In the genomic region with DNA sequence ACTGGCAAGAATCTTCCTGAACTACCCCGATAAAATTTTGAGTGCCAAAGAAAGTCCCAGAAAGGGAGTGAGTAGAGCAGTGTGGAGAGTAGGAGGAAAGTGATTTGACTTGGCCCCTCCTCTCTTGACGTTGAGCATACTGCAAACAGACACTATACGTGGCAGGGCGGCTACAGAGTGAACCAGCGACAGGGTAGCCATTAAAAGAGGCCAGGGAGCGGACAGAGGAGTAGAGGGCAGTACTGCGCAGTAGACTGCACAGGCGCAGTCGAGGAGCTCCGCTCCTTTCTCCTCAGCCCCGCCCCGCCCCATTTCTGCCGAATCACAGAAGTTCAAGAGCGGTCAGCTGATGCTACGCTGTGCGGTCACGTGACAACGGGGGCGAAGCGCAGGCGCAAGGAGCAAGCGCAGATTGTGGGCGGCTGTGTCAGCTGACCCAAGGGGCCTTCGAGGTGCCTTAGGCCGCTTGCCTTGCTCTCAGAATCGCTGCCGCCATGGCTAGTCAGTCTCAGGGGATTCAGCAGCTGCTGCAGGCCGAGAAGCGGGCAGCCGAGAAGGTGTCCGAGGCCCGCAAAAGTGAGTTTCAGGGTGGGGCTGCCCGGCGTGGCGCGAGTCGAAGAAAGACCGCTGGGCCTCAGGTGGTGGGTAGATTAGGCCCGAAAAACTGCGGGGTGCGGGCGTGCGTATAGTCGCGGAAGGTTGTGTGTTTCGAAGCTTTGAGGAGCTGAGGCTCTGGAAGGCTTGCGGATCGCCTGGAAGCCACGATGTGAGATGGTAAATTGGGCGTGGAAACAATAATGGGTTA, we compare ENCODE assay signal across 8 cellular contexts. TPM values are rescaled to one million over a fixed set of nuclear protein-coding genes. Genes with fewer than 3 reads are reported as not detected.
DNase-seq lines count a peak whose midpoint lies in the region; ATAC-seq, FAIRE-seq and TF ChIP-seq lines count a peak whose summit lies in the region.

Gene ATP6V1G1, plus strand, starts transcription at position 425 of the 805 bp plus-strand sequence. Its CDS starts 70 bp downstream, at position 495.

- TF ChIP-seq CTCF in right atrium auricular region (IDR thresholded peaks at IDR 0.05): no peak
- no peak for TF ChIP-seq CTCF in psoas muscle (IDR thresholded peaks at IDR 0.05)

- H3K27me3 ChIP-seq in right atrium auricular region: no peaks in the 10 kb centered on the region
- H3K27me3 ChIP-seq in psoas muscle (ENCODE audit: insufficient read depth in 3 of 3, low read length in 2 of 3): no peaks in the 10 kb centered on the region

- H3K4me1 ChIP-seq in right atrium auricular region (peaks cover 0 to 45% of the 10 kb centered on the region in 2 donors), psoas muscle (peaks cover 34% of the 10 kb centered on the region)

- intact Hi-C loops in psoas muscle (cut with DNase I): loop anchor here in 1 of 2 donors (10.0 kb wide), 1 partner anchor 183 kb away; no protein-coding TSS in a partner anchor

- no peaks in the 10 kb centered on the region for H3K9me3 ChIP-seq in right atrium auricular region
- H3K9me3 ChIP-seq in psoas muscle: no peaks in the 10 kb centered on the region

- H3K36me3 ChIP-seq in right atrium auricular region (peaks cover under 1% of the 10 kb centered on the region), psoas muscle (ENCODE audit: insufficient read depth in 1 of 2, low read depth in 1 of 2) (peaks cover 0 to 3% of the 10 kb centered on the region in 2 donors)

- no peak for FAIRE-seq in urothelium cell line (lab: Jason Lieb, UNC)

- DNase-seq in NCI-H187 (lab: John Stamatoyannopoulos, UW): peak; percentile 84 to 93
- DNase-seq in T-helper 2 cell: peak; percentile 96 to 99 (median 99)
- peak; percentile 100 for DNase-seq in right atrium auricular region (ENCODE audit: low spot score)
- peak; percentile 100 for DNase-seq in psoas muscle
- peak; percentile 96 for DNase-seq in urothelium cell line (ENCODE audit: low spot score)

- 0 to 1% (median 1%) methylated on average over 50 of the region's 50 CpGs for WGBS in psoas muscle, 3 donors

- peak within 1 kb of the TSS; percentile 92 for H3K27ac ChIP-seq in angular gyrus (ENCODE audit: low read depth, low read length)
- H3K27ac ChIP-seq in right atrium auricular region: peak within 1 kb of the TSS; percentile 94
- H3K27ac ChIP-seq in psoas muscle: peak within 1 kb of the TSS; percentile 90

- peak; percentile 95 for ATAC-seq in GM18498 (IDR thresholded peaks at IDR 0.05; ENCODE audit: unreplicated experiment)
- ATAC-seq in HG02938 (IDR thresholded peaks at IDR 0.05; ENCODE audit: unreplicated experiment): peak; percentile 93
- ATAC-seq in psoas muscle: peak; percentile 92 to 98 (median 96)

- peak within 1 kb of the TSS; percentile 95 to 99 for H3K4me3 ChIP-seq in right atrium auricular region
- peak within 1 kb of the TSS; percentile 91 for H3K4me3 ChIP-seq in psoas muscle

RNA-seq across cellular contexts. Expression of gene ATP6V1G1, which starts in this region (rescaled TPM):
- total RNA-seq in right atrium auricular region (100 to 1,000 TPM; 141 to 153 TPM), psoas muscle (10 to 100 TPM; 60.9 to 98.8 (median 81.8) TPM)
- 100 to 1,000 TPM; 101 to 132 (median 102) TPM for polyA plus RNA-seq in psoas muscle

Comparison
In these comparisons a context has a peak if more than half of its experiments do, and no peak if none do; other contexts are left out.
1. Peak in every context shown above with its lines: DNase-seq, ATAC-seq, H3K4me3 ChIP-seq and H3K27ac ChIP-seq.